In the genomic region with DNA sequence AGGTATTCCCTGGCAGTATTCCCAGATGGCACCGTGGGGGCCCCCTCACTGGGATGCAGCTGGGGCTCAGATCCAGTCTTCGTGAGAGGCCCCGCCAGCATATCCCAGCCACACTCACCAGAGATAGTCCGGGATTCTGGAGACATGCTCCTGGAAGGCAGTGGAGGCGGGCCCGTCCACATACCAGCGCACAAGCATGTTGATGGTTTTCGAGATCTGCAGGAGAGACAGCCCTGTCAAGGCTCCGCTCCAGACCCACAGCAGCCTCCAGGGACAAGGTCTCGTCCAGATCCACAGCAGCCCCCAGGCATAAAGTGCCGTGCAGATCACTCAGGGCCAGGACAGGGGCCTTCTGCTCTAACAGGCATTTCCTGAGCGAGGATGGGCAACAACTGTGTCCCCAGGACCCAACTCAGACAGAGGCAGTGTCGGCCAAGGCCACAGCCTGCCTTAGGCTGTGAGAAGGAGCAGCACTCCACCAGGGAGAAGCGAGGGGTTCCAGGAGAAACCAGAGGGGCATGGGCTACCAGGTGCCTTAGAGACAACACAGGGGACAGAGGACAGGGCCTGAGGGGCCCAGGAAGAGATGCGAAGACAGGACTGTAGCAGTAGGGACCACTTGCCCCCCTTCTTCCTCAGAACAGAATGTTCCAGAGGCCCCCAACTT, we compare ENCODE assay signal across 25 cellular contexts. TPM values are rescaled to one million over a fixed set of nuclear protein-coding genes. Genes with fewer than 3 reads are reported as not detected.
DNase-seq lines count a peak whose midpoint lies in the region; ATAC-seq and TF ChIP-seq lines count a peak whose summit lies in the region.
"Had no signal": no experiment of that assay in that cellular context is flagged by ENCODE, and none has a peak within 500 bp of the region (broad histone marks: within the 10 kb centered on the region; RNA-seq: fewer than 3 reads in every experiment).

No MANE protein-coding gene starts in this region.

- H3K27ac ChIP-seq in SK-N-SH (ENCODE audit: low read depth in 2 of 2, low read length in 1 of 2) (peak overlapping the region in 1 of 2 experiments; percentile 29; a peak in 2 of 4 replicates), spleen (no peak overlapping the region)
- H3K27ac ChIP-seq: 22Rv1, heart right ventricle, neutrophil, psoas muscle had no signal

- no peaks in the 10 kb centered on the region for H3K27me3 Mint-ChIP-seq in T-helper 17 cell

- no peaks in the 10 kb centered on the region for H3K36me3 Mint-ChIP-seq in T-helper 17 cell (ENCODE audit: low read depth)

- H2AFZ ChIP-seq in SK-N-SH (ENCODE audit: low read depth): no peak overlapping the region

- peaks cover 6% of the 10 kb centered on the region for H3K4me1 Mint-ChIP-seq in T-helper 17 cell

- no peak for TF ChIP-seq POLR2A in spleen (IDR thresholded peaks at IDR 0.05)

- TF ChIP-seq CTCF in SK-N-SH (IDR thresholded peaks at IDR 0.05): no peak
- no peak for TF ChIP-seq CTCF in spleen (IDR thresholded peaks at IDR 0.05 in 8 of 11, conservative IDR thresholded peaks at IDR 0.05 in 3 of 11)

- H3K4me2 ChIP-seq in SK-N-SH: no peak overlapping the region

- peak overlapping the region; percentile 67 for H3K27ac Mint-ChIP-seq in T-helper 17 cell
- H3K27ac Mint-ChIP-seq: activated naive CD4-positive, alpha-beta T cell treated with anti-CD3 and anti-CD28 coated beads for 36 hours had no signal

- H3K36me3 ChIP-seq in SK-N-SH (replicated peaks in 1 of 2; ENCODE audit: control insufficient read depth in 1 of 2, insufficient read depth in 2 of 2, low read length in 1 of 2) (peaks cover 0 to 20% of the 10 kb centered on the region in 2 experiments), spleen (peaks cover 0 to 96% (median 26%) of the 10 kb centered on the region in 6 donors)

- no peak overlapping the region for H3K4me3 ChIP-seq in SK-N-SH (ENCODE audit: low read depth in 2 of 2, low read length in 1 of 2)
- H3K4me3 ChIP-seq in spleen: no peak overlapping the region
- H3K4me3 ChIP-seq: heart right ventricle, K562, psoas muscle had no signal

- no peaks in the 10 kb centered on the region for H3K9me3 ChIP-seq in SK-N-SH
- H3K9me3 ChIP-seq in T-helper 17 cell (ENCODE audit: control insufficient read depth, low read length, poor library complexity, severe bottlenecking): no peaks in the 10 kb centered on the region
- H3K9me3 ChIP-seq in spleen: no peaks in the 10 kb centered on the region
- H3K9me3 ChIP-seq: heart right ventricle, neutrophil, psoas muscle had no signal

- ATAC-seq in SK-N-SH treated with all-trans-retinoic acid at 6 μM for 48 hours: no peak; the same call in 2 of the 3 replicates
- no peak for ATAC-seq in T-helper 17 cell
- ATAC-seq in GM21526 (IDR thresholded peaks at IDR 0.05; ENCODE audit: low FRiP score, unreplicated experiment): no peak
- ATAC-seq: activated T-cell treated with anti-CD3 and anti-CD28 coated beads, Interleukin-2, amount 50 U/mL, for 4 hours; heart right ventricle; K562; left colon; psoas muscle; stimulated activated naive CD8-positive, alpha-beta T cell treated with anti-CD3 and anti-CD28 coated beads, Interleukin-15, Interleukin-2, amounts not matched to agents 100 U/mL and 50 U/mL, for 24 hours had no signal

- no peaks in the 10 kb centered on the region for H3K27me3 ChIP-seq in SK-N-SH (ENCODE audit: insufficient read depth)
- no peaks in the 10 kb centered on the region for H3K27me3 ChIP-seq in spleen (replicated peaks in 1 of 7)
- H3K27me3 ChIP-seq: heart right ventricle, neutrophil had no signal

- DNase-seq in SK-N-SH: peak; percentile 62
- no peak for DNase-seq in T-helper 17 cell
- DNase-seq in islet precursor cell: peak; percentile 88
- peak; percentile 50 for DNase-seq in spleen
- no peak for DNase-seq in NCI-H1105 treated with DMSO at 0.1 percent for 48 hours (lab: John Stamatoyannopoulos, UW)
- DNase-seq in NCI-H1694 treated with DMSO at 0.1 percent for 48 hours (lab: John Stamatoyannopoulos, UW): no peak
- DNase-seq: activated CD4-positive, alpha-beta T cell treated with anti-CD3 and anti-CD28 coated beads for 4 hours; activated T-cell treated with anti-CD3 and anti-CD28 coated beads, Interleukin-2, amount 50 U/mL, for 4 hours; amniotic stem cell; effector CD8-positive, alpha-beta T cell; H7; heart right ventricle; left colon; NCI-H1436; NCI-H774; psoas muscle; RPMI8226; stimulated activated naive CD8-positive, alpha-beta T cell treated with anti-CD3 and anti-CD28 coated beads, Interleukin-15, Interleukin-2, amounts not matched to agents 100 U/mL and 50 U/mL, for 24 hours; T-helper 2 cell had no signal

- no peaks in the 10 kb centered on the region for H3K79me2 ChIP-seq in SK-N-SH (ENCODE audit: insufficient read depth)

- CTCF ChIA-PET in SK-N-SH (lab: Yijun Ruan, JAX): interaction anchor here (0.9 to 1.2 kb wide), 3 partner anchors 8 to 27 kb away, joined by 3 to 4 read pairs (median 3); no protein-coding TSS in a partner anchor

- intact Hi-C loops in spleen (cut with DNase I; ENCODE audit: low total_unique reads): no loop called here

- no peak for TF ChIP-seq RAD21 in SK-N-SH (IDR thresholded peaks at IDR 0.05; ENCODE audit: low read length)

- H3K4me3 Mint-ChIP-seq in T-helper 17 cell: no peak overlapping the region
- H3K4me3 Mint-ChIP-seq: activated naive CD4-positive, alpha-beta T cell treated with anti-CD3 and anti-CD28 coated beads for 36 hours; activated T-cell treated with anti-CD3 and anti-CD28 coated beads, Interleukin-2, amount 50 U/mL, for 4 hours had no signal

- TF ChIP-seq EP300 in SK-N-SH (IDR thresholded peaks at IDR 0.05; ENCODE audit: borderline replicate concordance in 1 of 2, low read depth in 1 of 2, low read length in 1 of 2): no peak

- H3K4me1 ChIP-seq in SK-N-SH (ENCODE audit: control insufficient read depth in 1 of 2, insufficient read depth in 2 of 2, low read depth in 1 of 2, low read length in 1 of 2) (peaks cover 0 to 22% of the 10 kb centered on the region in 2 experiments; a peak in 1 of 4 replicates), spleen (no peaks in the 10 kb centered on the region)
- H3K4me1 ChIP-seq: psoas muscle had no signal

- H3K9ac ChIP-seq in SK-N-SH: no peak overlapping the region

- POLR2A ChIA-PET in SK-N-SH (lab: Yijun Ruan, JAX): no interaction called here

- H3K9me2 ChIP-seq in SK-N-SH: no peaks in the 10 kb centered on the region

- WGBS in SK-N-SH (ENCODE audit: low lambda C conversion rate): 82% methylated on average over 7 of the region's 15 CpGs
- 93 to 98% (median 94%) methylated on average over 6 to 15 of the region's 15 CpGs for WGBS in spleen, 5 donors

- H4K20me1 ChIP-seq in SK-N-SH (ENCODE audit: insufficient read depth): no peaks in the 10 kb centered on the region

- no peaks in the 10 kb centered on the region for H3F3A ChIP-seq in SK-N-SH (replicated peaks; ENCODE audit: insufficient read depth)

TF ChIP-seq in SK-N-SH, 30 proteins besides CTCF, POLR2A, EP300 and RAD21:
- TF ChIP-seq RCOR1 (IDR thresholded peaks at IDR 0.05; ENCODE audit: low read length) (0 out of 2 replicates have a peak, but pooled peaks have one; percentile 25), ELF1 (IDR thresholded peaks at IDR 0.05) (no peak), CHD2 (IDR thresholded peaks at IDR 0.05; ENCODE audit: low read length, partially characterized antibody) (no peak)

TF ChIP-seq in SK-N-SH treated with all-trans-retinoic acid at 6 μM for 48 hours, 23 proteins besides CTCF, POLR2A, EP300 and RAD21:
- TF ChIP-seq, protein P1, sequence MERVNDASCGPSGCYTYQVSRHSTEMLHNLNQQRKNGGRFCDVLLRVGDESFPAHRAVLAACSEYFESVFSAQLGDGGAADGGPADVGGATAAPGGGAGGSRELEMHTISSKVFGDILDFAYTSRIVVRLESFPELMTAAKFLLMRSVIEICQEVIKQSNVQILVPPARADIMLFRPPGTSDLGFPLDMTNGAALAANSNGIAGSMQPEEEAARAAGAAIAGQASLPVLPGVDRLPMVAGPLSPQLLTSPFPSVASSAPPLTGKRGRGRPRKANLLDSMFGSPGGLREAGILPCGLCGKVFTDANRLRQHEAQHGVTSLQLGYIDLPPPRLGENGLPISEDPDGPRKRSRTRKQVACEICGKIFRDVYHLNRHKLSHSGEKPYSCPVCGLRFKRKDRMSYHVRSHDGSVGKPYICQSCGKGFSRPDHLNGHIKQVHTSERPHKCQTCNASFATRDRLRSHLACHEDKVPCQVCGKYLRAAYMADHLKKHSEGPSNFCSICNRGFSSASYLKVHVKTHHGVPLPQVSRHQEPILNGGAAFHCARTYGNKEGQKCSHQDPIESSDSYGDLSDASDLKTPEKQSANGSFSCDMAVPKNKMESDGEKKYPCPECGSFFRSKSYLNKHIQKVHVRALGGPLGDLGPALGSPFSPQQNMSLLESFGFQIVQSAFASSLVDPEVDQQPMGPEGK (CRISPR knock-in tag; IDR thresholded peaks at IDR 0.05; ENCODE audit: borderline replicate concordance): no peak

RNA-seq across cellular contexts. Expression of gene LSS, which starts 14.8 kb away (rescaled TPM):
- polyA plus RNA-seq in SK-N-SH (2012; rRNA removed) (38.7 and 41.8 TPM in 2 replicates), spleen (10 to 100 TPM in 1 of 3 donors, 1 to 10 TPM in 2; 6.3 to 17.5 (median 9.8) TPM)
- polyA plus RNA-seq in SK-N-SH (2012; cell fraction: cytosol; rRNA removed): 14.4 and 23.1 TPM in 2 replicates
- 110 and 119 TPM in 2 replicates for polyA plus RNA-seq in SK-N-SH (2012; cell fraction: nucleus; rRNA removed)
- total RNA-seq in T-helper 17 cell (10 to 100 TPM; 31.1 to 36.8 TPM), spleen (10 to 100 TPM; 18.2 to 31.2 (median 28.8) TPM)

RNA-seq across cellular contexts. Expression of gene SPATC1L, which starts 29.5 kb away (rescaled TPM):
- polyA plus RNA-seq in SK-N-SH (2012; rRNA removed) (4.8 and 8.3 TPM in 2 replicates), spleen (10 to 100 TPM; 10.8 to 13.4 (median 13.1) TPM)
- polyA plus RNA-seq in SK-N-SH (2012; cell fraction: cytosol; rRNA removed): 3.5 and 5.9 TPM in 2 replicates
- 11.3 and 15.7 TPM in 2 replicates for polyA plus RNA-seq in SK-N-SH (2012; cell fraction: nucleus; rRNA removed)
- total RNA-seq in T-helper 17 cell (1 to 10 TPM; 2.6 to 3.1 TPM), spleen (10 to 100 TPM in 2 of 7 donors, 1 to 10 TPM in 5; 4.4 to 10.5 (median 7.7) TPM)

RNA-seq across cellular contexts. Expression of gene FTCD, which starts 58.4 kb away (rescaled TPM):
- 0.33 and 0.37 TPM in 2 replicates for polyA plus RNA-seq in SK-N-SH (2012; rRNA removed)
- 0.05 TPM in 1 of 2 replicates, not detected in the other for polyA plus RNA-seq in SK-N-SH (2012; cell fraction: cytosol; rRNA removed)
- polyA plus RNA-seq in SK-N-SH (2012; cell fraction: nucleus; rRNA removed): 3.3 and 3.4 TPM in 2 replicates
- total RNA-seq in T-helper 17 cell: 1 to 10 TPM in 1 of 2 donors, not detected in 1; 1.1 TPM
- total RNA-seq in spleen: 1 to 10 TPM in 1 of 7 donors, under 1 TPM in 1, not detected in 5; 0.81 to 1.7 TPM
- 1 to 10 TPM in 1 of 3 donors, under 1 TPM in 2; 0.35 to 2.8 (median 0.38) TPM for polyA plus RNA-seq in spleen
- total RNA-seq: activated naive CD4-positive, alpha-beta T cell treated with anti-CD3 and anti-CD28 coated beads for 36 hours; H7 had no signal

Comparison
In these comparisons a context has a peak if more than half of its experiments do, and no peak if none do; other contexts are left out.
1. DNase-seq: peak in SK-N-SH (single experiment), islet precursor cell (single experiment) and spleen (single experiment); none in T-helper 17 cell (0 of 3), NCI-H1105 treated with DMSO at 0.1 percent for 48 hours (single experiment) and NCI-H1694 treated with DMSO at 0.1 percent for 48 hours (single experiment).